ENCODE assay signal across 13 cellular contexts in genomic region chr13:90105881-90106496, GRCh38.
DNase-seq lines count a peak whose midpoint lies in the region; FAIRE-seq and TF ChIP-seq lines count a peak whose summit lies in the region.
"Had no signal": no experiment of that assay in that cellular context is flagged by ENCODE, and none has a peak within 500 bp of the region (broad histone marks: within the 10 kb centered on the region; RNA-seq: fewer than 3 reads in every experiment).

No MANE protein-coding gene starts in this region.

- no peaks in the 10 kb centered on the region for H3K27me3 ChIP-seq in esophagus squamous epithelium
- no peaks in the 10 kb centered on the region for H3K27me3 ChIP-seq in effector memory CD4-positive, alpha-beta T cell (replicated peaks; ENCODE audit: control insufficient read depth, insufficient read depth, low read length, poor library complexity, severe bottlenecking)
- H3K27me3 ChIP-seq: pancreas had no signal

- DNase-seq in AG10803 (ENCODE audit: low read depth), result peak; percentile 82
- peak; percentile 4 for DNase-seq in HTR-8/SVneo (ENCODE audit: insufficient read length, low spot score)
- peak; percentile 19 for DNase-seq in astrocyte of the cerebellum (ENCODE audit: low read depth)
- peak; percentile 21 for DNase-seq in left kidney (ENCODE audit: low read depth, low spot score)
- DNase-seq in NCI-H1417 (lab: John Stamatoyannopoulos, UW), result no peak
- DNase-seq in esophagus squamous epithelium (lab: John Stamatoyannopoulos, UW), result no peak
- no peak for DNase-seq in effector memory CD4-positive, alpha-beta T cell
- DNase-seq in C1 segment of cervical spinal cord (lab: John Stamatoyannopoulos, UW), result no peak
- DNase-seq: hippocampal formation, NCI-H524 treated with DMSO at 0.1 percent for 48 hours, pancreas, SHP77 had no signal

- H3K36me3 ChIP-seq in esophagus squamous epithelium, result no peaks in the 10 kb centered on the region
- no peaks in the 10 kb centered on the region for H3K36me3 ChIP-seq in effector memory CD4-positive, alpha-beta T cell (ENCODE audit: control insufficient read depth, insufficient read depth, low read length)
- H3K36me3 ChIP-seq: pancreas had no signal

- TF ChIP-seq CTCF in AG10803 (conservative IDR thresholded peaks at IDR 0.05; ENCODE audit: low read length), result no peak
- no peak for TF ChIP-seq CTCF in astrocyte of the cerebellum (IDR thresholded peaks at IDR 0.05; ENCODE audit: low read depth, low read length, missing control alignments)
- TF ChIP-seq CTCF in esophagus squamous epithelium (IDR thresholded peaks at IDR 0.05), result no peak

- in situ Hi-C loops in astrocyte of the cerebellum (cut with HindIII; ENCODE audit: low sequenced_read_pairs), result no loop called here

- H3K4me1 ChIP-seq in esophagus squamous epithelium, result peaks cover 0 to 22% (median 0%) of the 10 kb centered on the region in 3 donors
- H3K4me1 ChIP-seq in effector memory CD4-positive, alpha-beta T cell (ENCODE audit: control insufficient read depth, insufficient read depth, low read length, poor library complexity, severe bottlenecking), result no peaks in the 10 kb centered on the region
- H3K4me1 ChIP-seq: pancreas had no signal

- no peak for FAIRE-seq in HTR-8/SVneo (lab: Jason Lieb, UNC)
- FAIRE-seq: G401.6, pancreas had no signal

- 15 to 21% methylated on average over 3 of the region's 3 CpGs for WGBS in esophagus squamous epithelium, 2 donors

- H3K27ac ChIP-seq in esophagus squamous epithelium, result peak overlapping the region in 2 of 4 donors; percentile 7 to 48
- H3K27ac ChIP-seq in effector memory CD4-positive, alpha-beta T cell (ENCODE audit: insufficient read depth, low read length, poor library complexity, severe bottlenecking), result no peak overlapping the region
- H3K27ac ChIP-seq: pancreas had no signal

- TF ChIP-seq POLR2A in esophagus squamous epithelium (IDR thresholded peaks at IDR 0.05), result no peak

- intact Hi-C loops in esophagus squamous epithelium (cut with DNase I), result no loop called here

- H3K4me3 ChIP-seq in AG10803 (ENCODE audit: low read length) (peak overlapping the region; percentile 20; the same call in 1 of the 2 replicates), astrocyte of the cerebellum (ENCODE audit: low read depth, low read length) (no peak overlapping the region), esophagus squamous epithelium (no peak overlapping the region)
- no peak overlapping the region for H3K4me3 ChIP-seq in effector memory CD4-positive, alpha-beta T cell (ENCODE audit: insufficient read depth, low read depth, low read length, poor library complexity, severe bottlenecking)
- H3K4me3 ChIP-seq: pancreas had no signal

- no peaks in the 10 kb centered on the region for H3K9me3 ChIP-seq in esophagus squamous epithelium
- peaks cover 1% of the 10 kb centered on the region for H3K9me3 ChIP-seq in effector memory CD4-positive, alpha-beta T cell (ENCODE audit: control insufficient read depth, low read length)
- H3K9me3 ChIP-seq: pancreas had no signal

Comparison
In these comparisons a context has a peak if more than half of its experiments do, and no peak if none do; other contexts are left out.
1. DNase-seq: peak in AG10803 (single experiment), HTR-8/SVneo (single experiment), astrocyte of the cerebellum (single experiment) and left kidney (single experiment); none in NCI-H1417 (0 of 3), esophagus squamous epithelium (single experiment), effector memory CD4-positive, alpha-beta T cell (0 of 3) and C1 segment of cervical spinal cord (0 of 14).